ENCODE assay signal across 14 cellular contexts in genomic region chr5:115453391-115454095, GRCh38.
DNase-seq lines count a peak whose midpoint lies in the region; ATAC-seq and TF ChIP-seq lines count a peak whose summit lies in the region.
"Had no signal": no experiment of that assay in that cellular context is flagged by ENCODE, and none has a peak within 500 bp of the region (broad histone marks: within the 10 kb centered on the region; RNA-seq: fewer than 3 reads in every experiment).

No MANE protein-coding gene starts in this region.

- H2AFZ ChIP-seq in HCT116 (ENCODE audit: low read depth, low read length, poor library complexity, severe bottlenecking) = no peak overlapping the region
- H2AFZ ChIP-seq in neuronal stem cell (ENCODE audit: low read length) = no peak overlapping the region

- H3K36me3 ChIP-seq in HCT116 (ENCODE audit: control insufficient read depth in 1 of 2, insufficient read depth in 2 of 2, low read length in 2 of 2) (no peaks in the 10 kb centered on the region), colonic mucosa (no peaks in the 10 kb centered on the region), neuronal stem cell (replicated peaks in 1 of 2; ENCODE audit: control insufficient read depth in 2 of 2, insufficient read depth in 2 of 2, low read length in 2 of 2) (no peaks in the 10 kb centered on the region), transverse colon (no peaks in the 10 kb centered on the region), gastroesophageal sphincter (no peaks in the 10 kb centered on the region)

- H3K79me1 ChIP-seq in neuronal stem cell (ENCODE audit: low read depth, low read length) = no peaks in the 10 kb centered on the region

- H2BK5ac ChIP-seq in neuronal stem cell (ENCODE audit: low read length) = no peak overlapping the region

- H3K4me3 Mint-ChIP-seq in glutamatergic neuron (ENCODE audit: unreplicated experiment) = no peak overlapping the region
- H3K4me3 Mint-ChIP-seq in natural killer cell = no peak overlapping the region
- H3K4me3 Mint-ChIP-seq: CD14-positive monocyte; CD8-positive, alpha-beta T cell had no signal

- in situ Hi-C loops in transverse colon (cut with MboI; ENCODE audit: low pct_ligation_motif_present in 1 of 4, low pct_unique_long_range_greater_than_20kb in 1 of 4, low sequenced_read_pairs in 3 of 4) = no loop called here

- H3K27ac ChIP-seq in HCT116 (ENCODE audit: low read depth, low read length) (no peak overlapping the region), colonic mucosa (peak overlapping the region; percentile 67), neuronal stem cell (replicated peaks; ENCODE audit: low read length) (no peak overlapping the region), transverse colon (peak overlapping the region in 3 of 4 donors; percentile 71 to 79 (median 74)), gastroesophageal sphincter (no peak overlapping the region)
- H3K27ac ChIP-seq: A549 had no signal

- intact Hi-C loops in HCT116 (cut with micrococcal nuclease) (no loop called here), colonic mucosa (cut with DNase I) (no loop called here), transverse colon (cut with DNase I; ENCODE audit: low total_unique reads) (no loop called here), natural killer cell (cut with micrococcal nuclease) (no loop called here)

- DNase-seq in HCT116 (ENCODE audit: low read depth, low spot score) = no peak
- DNase-seq in colonic mucosa = no peak
- no peak for DNase-seq in neuronal stem cell (ENCODE audit: low spot score)
- DNase-seq in transverse colon = no peak
- DNase-seq in glutamatergic neuron = no peak
- no peak for DNase-seq in natural killer cell
- DNase-seq: Caco-2; CD8-positive, alpha-beta T cell; DMS53; GF-D8 had no signal

- RAD21 ChIA-PET in HCT116 (lab: Charles Lee; ENCODE audit: low non-redundant PET in 1 of 2, low total read pairs in 2 of 2, uncharacterized antibody in 2 of 2, unreplicated experiment in 2 of 2) = no interaction called here

- no CpG with 5 or more reads among the region's 2 CpGs for WGBS in neuronal stem cell (ENCODE audit: extremely low coverage in 2 of 2, insufficient read length in 2 of 2, insufficient replicate concordance in 1 of 2), 2 donors
- 64% methylated on average over 2 of the region's 2 CpGs; no CpG with 5 or more reads in 1 of the 2 donors for WGBS in transverse colon (ENCODE audit: low coverage in 1 of 2), 2 donors
- WGBS in gastroesophageal sphincter (ENCODE audit: low coverage in 1 of 2), 2 donors = 83% methylated on average over 2 of the region's 2 CpGs; no CpG with 5 or more reads in 1 of the 2 donors

- H3K4me1 ChIP-seq in HCT116 (ENCODE audit: control insufficient read depth in 1 of 2, insufficient read depth in 2 of 2, low read length in 2 of 2) (peaks cover 0 to 44% of the 10 kb centered on the region in 2 experiments; a peak in 2 of 4 replicates), colonic mucosa (peaks cover 5% of the 10 kb centered on the region), neuronal stem cell (ENCODE audit: control insufficient read depth in 2 of 2, insufficient read depth in 1 of 2, low read depth in 1 of 2, low read length in 2 of 2) (peaks cover 3 to 13% of the 10 kb centered on the region in 2 donors), transverse colon (peaks cover 2 to 89% (median 51%) of the 10 kb centered on the region in 4 donors), gastroesophageal sphincter (peaks cover 0 to 12% (median 0%) of the 10 kb centered on the region in 3 donors)

- H3K14ac ChIP-seq in neuronal stem cell (ENCODE audit: low read length) = no peak overlapping the region

- H3K36me3 Mint-ChIP-seq in glutamatergic neuron (ENCODE audit: unreplicated experiment) = no peaks in the 10 kb centered on the region
- H3K36me3 Mint-ChIP-seq in natural killer cell = no peaks in the 10 kb centered on the region
- H3K36me3 Mint-ChIP-seq: CD14-positive monocyte; CD8-positive, alpha-beta T cell had no signal

- no peaks in the 10 kb centered on the region for H3K27me3 ChIP-seq in HCT116 (ENCODE audit: insufficient read depth, low read length)
- no peaks in the 10 kb centered on the region for H3K27me3 ChIP-seq in colonic mucosa
- H3K27me3 ChIP-seq in neuronal stem cell (ENCODE audit: control insufficient read depth in 3 of 3, insufficient read depth in 3 of 3, low read depth in 1 of 3, low read length in 3 of 3) = peaks cover 0 to 3% (median 0%) of the 10 kb centered on the region in 3 experiments
- no peaks in the 10 kb centered on the region for H3K27me3 ChIP-seq in transverse colon
- H3K27me3 ChIP-seq in gastroesophageal sphincter = no peaks in the 10 kb centered on the region

- H3K27me3 Mint-ChIP-seq in glutamatergic neuron (ENCODE audit: unreplicated experiment) = no peaks in the 10 kb centered on the region
- peaks cover 0 to 3% of the 10 kb centered on the region in 2 donors for H3K27me3 Mint-ChIP-seq in natural killer cell (ENCODE audit: low read depth in 2 of 2)

- no peak overlapping the region for H4K8ac ChIP-seq in neuronal stem cell (ENCODE audit: low read depth, low read length)

- no peaks in the 10 kb centered on the region for H4K20me1 ChIP-seq in HCT116 (ENCODE audit: insufficient read depth)

- TF ChIP-seq RAD21 in HCT116 (IDR thresholded peaks at IDR 0.05; ENCODE audit: low read depth) = no peak

- POLR2A ChIA-PET in HCT116 (lab: Charles Lee) = no interaction called here

- TF ChIP-seq CTCF in HCT116 (IDR thresholded peaks at IDR 0.05 in 2 of 3, conservative IDR thresholded peaks at IDR 0.05 in 1 of 3; ENCODE audit: borderline replicate concordance in 1 of 3, insufficient read depth in 1 of 3, low read depth in 2 of 3, low read length in 2 of 3) = no peak
- no peak for TF ChIP-seq CTCF in colonic mucosa (IDR thresholded peaks at IDR 0.05)
- TF ChIP-seq CTCF in transverse colon (IDR thresholded peaks at IDR 0.05) = no peak
- no peak for TF ChIP-seq CTCF in glutamatergic neuron (IDR thresholded peaks at IDR 0.05; ENCODE audit: partially characterized antibody, unreplicated experiment)
- no peak for TF ChIP-seq CTCF in natural killer cell (IDR thresholded peaks at IDR 0.05)
- no peak for TF ChIP-seq CTCF in gastroesophageal sphincter (IDR thresholded peaks at IDR 0.05)

- CTCF ChIA-PET in HCT116 (lab: Charles Lee) = no interaction called here

- no peaks in the 10 kb centered on the region for H3K9me2 ChIP-seq in HCT116 (ENCODE audit: insufficient read depth)

- no peak overlapping the region for H3K4me2 ChIP-seq in HCT116 (ENCODE audit: low read length)
- H3K4me2 ChIP-seq in neuronal stem cell (ENCODE audit: insufficient read depth, low read length, poor library complexity, severe bottlenecking) = no peak overlapping the region
- H3K4me2 ChIP-seq: A549 had no signal

- H4K91ac ChIP-seq in neuronal stem cell (ENCODE audit: low read depth, low read length, poor library complexity) = no peak overlapping the region

- H2BK12ac ChIP-seq in neuronal stem cell (ENCODE audit: low read length) = no peak overlapping the region

- H3K4ac ChIP-seq in neuronal stem cell (ENCODE audit: low read length) = no peak overlapping the region

- TF ChIP-seq POLR2A in HCT116 (IDR thresholded peaks at IDR 0.05; ENCODE audit: borderline replicate concordance, extremely low read depth, insufficient read depth, insufficient read length) (no peak), transverse colon (IDR thresholded peaks at IDR 0.05) (no peak), gastroesophageal sphincter (IDR thresholded peaks at IDR 0.05) (no peak)

- no TSS peak for BruUV-seq in HCT116 (replicated peaks; lab: Mats Ljungman, UMichigan)

- peak overlapping the region; percentile 16 for H2AK5ac ChIP-seq in neuronal stem cell (ENCODE audit: low read depth, low read length)

- no peak overlapping the region for H3K4me3 ChIP-seq in HCT116 (replicated peaks in 1 of 2; ENCODE audit: low read depth in 1 of 2, low read length in 2 of 2)
- H3K4me3 ChIP-seq in colonic mucosa = no peak overlapping the region
- H3K4me3 ChIP-seq in neuronal stem cell (ENCODE audit: low read length in 2 of 2) = no peak overlapping the region
- no peak overlapping the region for H3K4me3 ChIP-seq in transverse colon
- H3K4me3 ChIP-seq in gastroesophageal sphincter = no peak overlapping the region
- H3K4me3 ChIP-seq: A549 had no signal

- no peak overlapping the region for H3K9ac ChIP-seq in HCT116 (ENCODE audit: low read length)
- H3K9ac ChIP-seq in colonic mucosa (ENCODE audit: low read depth in 2 of 2, low read length in 2 of 2) = no peak overlapping the region
- H3K9ac ChIP-seq in neuronal stem cell (ENCODE audit: low read depth, low read length, poor library complexity) = no peak overlapping the region

- H3K9me3 ChIP-seq in HCT116 (ENCODE audit: control insufficient read depth in 1 of 2, insufficient read depth in 1 of 2, low read depth in 1 of 2, low read length in 2 of 2) = no peaks in the 10 kb centered on the region
- H3K9me3 ChIP-seq in colonic mucosa = no peaks in the 10 kb centered on the region
- no peaks in the 10 kb centered on the region for H3K9me3 ChIP-seq in neuronal stem cell (replicated peaks in 1 of 2; ENCODE audit: control insufficient read depth in 2 of 2, insufficient read depth in 1 of 2, low read depth in 1 of 2, low read length in 2 of 2)
- no peaks in the 10 kb centered on the region for H3K9me3 ChIP-seq in transverse colon
- H3K9me3 ChIP-seq in gastroesophageal sphincter = no peaks in the 10 kb centered on the region
- H3K9me3 ChIP-seq: A549, Caco-2 had no signal

- H3K23ac ChIP-seq in neuronal stem cell (ENCODE audit: low read depth, low read length, poor library complexity) = no peak overlapping the region

- TF ChIP-seq EP300 in transverse colon (IDR thresholded peaks at IDR 0.05; ENCODE audit: low read depth) (no peak), gastroesophageal sphincter (IDR thresholded peaks at IDR 0.05) (no peak)

- H3K18ac ChIP-seq in neuronal stem cell (ENCODE audit: low read length) = no peak overlapping the region

- no peak overlapping the region for H2BK15ac ChIP-seq in neuronal stem cell (ENCODE audit: low read length)

- H3K9me3 Mint-ChIP-seq in glutamatergic neuron (ENCODE audit: unreplicated experiment) = no peaks in the 10 kb centered on the region
- no peaks in the 10 kb centered on the region for H3K9me3 Mint-ChIP-seq in natural killer cell
- H3K9me3 Mint-ChIP-seq: CD8-positive, alpha-beta T cell had no signal

- no peak overlapping the region for H2BK120ac ChIP-seq in neuronal stem cell (ENCODE audit: low read depth, low read length)

- no peak overlapping the region for H3K27ac Mint-ChIP-seq in glutamatergic neuron (ENCODE audit: unreplicated experiment)
- no peak overlapping the region for H3K27ac Mint-ChIP-seq in natural killer cell
- H3K27ac Mint-ChIP-seq: CD14-positive monocyte; CD8-positive, alpha-beta T cell had no signal

- no peaks in the 10 kb centered on the region for H3K79me2 ChIP-seq in HCT116 (ENCODE audit: insufficient read depth, low read length)

- peaks cover 4% of the 10 kb centered on the region for H3K4me1 Mint-ChIP-seq in glutamatergic neuron (ENCODE audit: low read depth, unreplicated experiment)
- no peaks in the 10 kb centered on the region for H3K4me1 Mint-ChIP-seq in natural killer cell

- no peak for ATAC-seq in HCT116
- no peak for ATAC-seq in HG03159 (IDR thresholded peaks at IDR 0.05; ENCODE audit: unreplicated experiment)
- ATAC-seq in natural killer cell = no peak
- no peak for ATAC-seq in gastroesophageal sphincter
- ATAC-seq: A549; CD8-positive, alpha-beta T cell had no signal

TF ChIP-seq in HCT116, 20 proteins besides CTCF, POLR2A, EP300 and RAD21:
- TF ChIP-seq ZNF274 (IDR thresholded peaks at IDR 0.05; ENCODE audit: low read depth, low read length) (no peak), ZFX (IDR thresholded peaks at IDR 0.05) (peak; percentile 27; the same call in 1 of the 2 replicates)
TF ChIP-seq in HCT116: peak in this region for 1.

Comparison
In these comparisons a context has a peak if more than half of its experiments do, and no peak if none do; other contexts are left out.
1. H3K27ac ChIP-seq: peak in colonic mucosa (single experiment) and transverse colon (3 of 4); none in HCT116 (single experiment), neuronal stem cell (single experiment) and gastroesophageal sphincter (0 of 4).